In genomic region chr2:202289394-202290204, GRCh38 we compare ENCODE assay signal across 28 cellular contexts.
"Had no signal": no experiment of that assay in that cellular context is flagged by ENCODE, and none has a peak within 500 bp of the region (broad histone marks: within the 10 kb centered on the region; RNA-seq: fewer than 3 reads in every experiment).

No MANE protein-coding gene starts in this region.

- H3K27me3 Mint-ChIP-seq: brain; central memory CD8-positive, alpha-beta T cell had no signal

- H3K27ac Mint-ChIP-seq: activated T-cell treated with anti-CD3 and anti-CD28 coated beads, Interleukin-2, amount 50 U/mL, for 72 hours; activated T-helper 2 cell treated with anti-CD3 and anti-CD28 coated beads, Interferon-gamma antibody, Interleukin-2, Interleukin-4, amounts not matched to agents 10 μg/mL and 5 μg/mL and 100 μg/mL, durations not matched to agents 14 hours and 24 hours and 36 hours; brain; WTC11 had no signal

- H3K4me3 ChIP-seq: MG63, SK-N-MC had no signal

- H3K9me3 Mint-ChIP-seq: activated T-cell treated with anti-CD3 and anti-CD28 coated beads, Interleukin-2, amount 50 U/mL, for 72 hours; activated T-helper 2 cell treated with anti-CD3 and anti-CD28 coated beads, Interferon-gamma antibody, Interleukin-2, Interleukin-4, amounts not matched to agents 10 μg/mL and 5 μg/mL and 100 μg/mL, durations not matched to agents 14 hours and 24 hours and 36 hours; brain; central memory CD8-positive, alpha-beta T cell; WTC11 had no signal

- H3K27me3 ChIP-seq: MG63 had no signal

- H3K4me3 Mint-ChIP-seq: activated T-cell treated with anti-CD3 and anti-CD28 coated beads, Interleukin-2, amount 50 U/mL, for 72 hours; brain; central memory CD8-positive, alpha-beta T cell; WTC11 had no signal

- DNase-seq: activated CD4-positive, alpha-beta T cell treated with anti-CD3 and anti-CD28 coated beads for 48 hours; activated CD4-positive, alpha-beta T cell treated with anti-CD3 and anti-CD28 coated beads, Interleukin-2, amount 50 U/mL, for 4 hours; activated CD4-positive, CD25-positive, alpha-beta regulatory T cell treated with anti-CD3 and anti-CD28 coated beads, Interleukin-2, amount 50 U/mL, for 72 hours; activated CD8-positive, alpha-beta memory T cell treated with anti-CD3 and anti-CD28 coated beads for 24 hours; activated gamma-delta T cell treated with Interleukin-2 at 50 U/mL for 16 hours; activated naive CD4-positive, alpha-beta T cell treated with anti-CD3 and anti-CD28 coated beads, Interleukin-2, amount 50 U/mL, for 16 hours; activated T-cell treated with anti-CD3 and anti-CD28 coated beads, Interleukin-2, amount 50 U/mL, for 72 hours; amygdala; MG63; MV-4-11; NCI-H1092 treated with DMSO at 0.1 percent for 48 hours; NCI-H1417 treated with DMSO at 0.1 percent for 48 hours; NCI-H1694; NCI-H2029; NCI-H2107; NCI-H2171 treated with DMSO at 0.1 percent for 48 hours; NCI-H345; NCI-H510A; NCI-H526 treated with DMSO at 0.1 percent for 48 hours; NCI-H82; RPMI8226; T-helper 9 cell had no signal

- FAIRE-seq: astrocyte had no signal

- H3K9me3 ChIP-seq: MG63 had no signal

- H3K4me1 Mint-ChIP-seq: brain, WTC11 had no signal

- H3K27ac ChIP-seq: SK-N-MC had no signal
